ENCODE assay signal across 11 cellular contexts in the genomic region with DNA sequence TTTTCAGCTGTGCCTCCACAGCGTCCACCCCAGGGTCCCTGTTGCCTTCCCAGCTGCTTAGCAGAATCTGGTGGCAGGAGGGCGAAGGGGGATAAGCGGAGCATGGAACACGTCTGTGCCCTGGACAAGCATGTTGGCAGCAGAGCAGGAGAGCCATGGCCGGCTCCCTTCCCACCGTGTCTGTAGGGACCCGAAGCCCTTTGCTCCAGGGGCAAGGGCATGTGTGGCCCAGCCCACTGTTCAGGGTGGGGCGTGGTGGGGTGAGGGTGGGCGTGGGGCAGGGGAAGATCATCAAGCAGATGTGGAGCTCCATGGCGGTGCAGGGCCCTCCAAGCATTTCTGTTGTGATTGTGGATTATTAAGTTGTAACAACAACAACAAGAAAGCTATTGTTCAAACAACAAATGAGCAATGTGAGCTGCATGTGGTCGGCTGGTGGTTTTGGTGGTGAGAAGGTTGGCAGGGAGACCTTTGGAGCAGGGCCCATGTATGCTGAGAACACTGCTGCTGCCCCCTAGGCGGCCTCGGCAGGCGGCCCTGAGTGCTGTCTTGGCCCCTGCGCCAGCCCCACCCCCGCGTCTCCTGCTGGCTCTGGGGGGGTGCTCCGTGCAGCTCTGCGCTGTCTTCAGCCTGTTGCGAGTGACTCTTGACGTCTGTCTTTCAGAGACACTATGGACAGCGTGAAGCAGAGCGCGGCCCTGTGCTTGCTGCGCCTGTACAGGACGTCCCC. TPM values are rescaled to one million over a fixed set of nuclear protein-coding genes. Genes with fewer than 3 reads are reported as not detected.
DNase-seq lines count a peak whose midpoint lies in the region; ATAC-seq lines count a peak whose summit lies in the region.
"Had no signal": no experiment of that assay in that cellular context is flagged by ENCODE, and none has a peak within 500 bp of the region (broad histone marks: within the 10 kb centered on the region; RNA-seq: fewer than 3 reads in every experiment).

No MANE protein-coding gene starts in this region.

- CTCF ChIA-PET in activated CD4-positive, alpha-beta memory T cell treated with anti-CD3 and anti-CD28 coated beads, Interleukin-2, amount 10 ng/mL, durations not matched to agents 7 days and 5 days (lab: Charles Lee), result interaction anchor here (0.9 to 1.2 kb wide), 2 partner anchors 46 to 75 kb away, joined by 3 to 4 read pairs; no protein-coding TSS in a partner anchor
- CTCF ChIA-PET in activated CD4-positive, alpha-beta memory T cell treated with anti-CD3 and anti-CD28 coated beads for 36 hours (lab: Charles Lee), result no interaction called here
- CTCF ChIA-PET in T-cell (lab: Charles Lee), result no interaction called here

- DNase-seq in activated CD4-positive, alpha-beta memory T cell treated with anti-CD3 and anti-CD28 coated beads, Interleukin-2, amount 10 ng/mL, durations not matched to agents 7 days and 5 days, result peak; percentile 28
- DNase-seq in activated CD4-positive, alpha-beta memory T cell treated with anti-CD3 and anti-CD28 coated beads for 36 hours, result no peak
- DNase-seq in T-cell (no peak), foreskin melanocyte (peak; percentile 94), NCI-H1092 treated with DMSO at 0.1 percent for 48 hours (lab: John Stamatoyannopoulos, UW) (no peak), DMS114 treated with DMSO at 0.1 percent for 48 hours (lab: John Stamatoyannopoulos, UW; ENCODE audit: unreplicated experiment) (no peak)
- DNase-seq in stimulated activated CD8-positive, alpha-beta memory T cell treated with anti-CD3 and anti-CD28 coated beads, Interleukin-4, amount 100 ng/mL, for 48 hours, result peak; percentile 32
- DNase-seq: naive B cell, upper lobe of right lung had no signal

- POLR2A ChIA-PET in activated CD4-positive, alpha-beta memory T cell treated with anti-CD3 and anti-CD28 coated beads, Interleukin-2, amount 10 ng/mL, durations not matched to agents 7 days and 5 days (lab: Charles Lee), result no interaction called here
- POLR2A ChIA-PET in activated CD4-positive, alpha-beta memory T cell treated with anti-CD3 and anti-CD28 coated beads for 36 hours (lab: Charles Lee), result no interaction called here
- POLR2A ChIA-PET in T-cell (lab: Charles Lee), result no interaction called here

- peaks cover 16% of the 10 kb centered on the region for H3K4me1 Mint-ChIP-seq in activated CD4-positive, alpha-beta memory T cell treated with anti-CD3 and anti-CD28 coated beads, Interleukin-2, amount 10 ng/mL, durations not matched to agents 7 days and 5 days
- peaks cover 3% of the 10 kb centered on the region for H3K4me1 Mint-ChIP-seq in activated CD4-positive, alpha-beta memory T cell treated with anti-CD3 and anti-CD28 coated beads for 36 hours (ENCODE audit: low read depth)
- H3K4me1 Mint-ChIP-seq in T-cell, result peaks cover 10 to 21% (median 15%) of the 10 kb centered on the region in 3 donors

- H3K27ac Mint-ChIP-seq in activated CD4-positive, alpha-beta memory T cell treated with anti-CD3 and anti-CD28 coated beads, Interleukin-2, amount 10 ng/mL, durations not matched to agents 7 days and 5 days, result no peak overlapping the region
- no peak overlapping the region for H3K27ac Mint-ChIP-seq in activated CD4-positive, alpha-beta memory T cell treated with anti-CD3 and anti-CD28 coated beads for 36 hours
- H3K27ac Mint-ChIP-seq in T-cell, result no peak overlapping the region

- peak in 3 of 4 experiments; percentile 20 to 39 (median 36) for ATAC-seq in T-cell (replicated peaks in 1 of 4)
- no peak for ATAC-seq in HG02938 (IDR thresholded peaks at IDR 0.05; ENCODE audit: unreplicated experiment)
- ATAC-seq: upper lobe of right lung had no signal

- no peaks in the 10 kb centered on the region for H3K9me3 Mint-ChIP-seq in activated CD4-positive, alpha-beta memory T cell treated with anti-CD3 and anti-CD28 coated beads, Interleukin-2, amount 10 ng/mL, durations not matched to agents 7 days and 5 days
- H3K9me3 Mint-ChIP-seq in activated CD4-positive, alpha-beta memory T cell treated with anti-CD3 and anti-CD28 coated beads for 36 hours, result no peaks in the 10 kb centered on the region
- H3K9me3 Mint-ChIP-seq in T-cell, result no peaks in the 10 kb centered on the region
- H3K9me3 Mint-ChIP-seq: naive B cell had no signal

- peaks cover 25% of the 10 kb centered on the region for H3K36me3 Mint-ChIP-seq in activated CD4-positive, alpha-beta memory T cell treated with anti-CD3 and anti-CD28 coated beads, Interleukin-2, amount 10 ng/mL, durations not matched to agents 7 days and 5 days (ENCODE audit: low read depth)
- peaks cover 9% of the 10 kb centered on the region for H3K36me3 Mint-ChIP-seq in activated CD4-positive, alpha-beta memory T cell treated with anti-CD3 and anti-CD28 coated beads for 36 hours
- H3K36me3 Mint-ChIP-seq in T-cell, result peaks cover 24% of the 10 kb centered on the region

- intact Hi-C loops in activated CD4-positive, alpha-beta memory T cell treated with anti-CD3 and anti-CD28 coated beads for 36 hours (cut with micrococcal nuclease), result no loop called here

- H3K4me3 Mint-ChIP-seq in activated CD4-positive, alpha-beta memory T cell treated with anti-CD3 and anti-CD28 coated beads, Interleukin-2, amount 10 ng/mL, durations not matched to agents 7 days and 5 days, result no peak overlapping the region
- no peak overlapping the region for H3K4me3 Mint-ChIP-seq in activated CD4-positive, alpha-beta memory T cell treated with anti-CD3 and anti-CD28 coated beads for 36 hours
- H3K4me3 Mint-ChIP-seq in T-cell, result no peak overlapping the region
- H3K4me3 Mint-ChIP-seq: naive B cell had no signal

- no peaks in the 10 kb centered on the region for H3K27me3 Mint-ChIP-seq in activated CD4-positive, alpha-beta memory T cell treated with anti-CD3 and anti-CD28 coated beads, Interleukin-2, amount 10 ng/mL, durations not matched to agents 7 days and 5 days
- no peaks in the 10 kb centered on the region for H3K27me3 Mint-ChIP-seq in activated CD4-positive, alpha-beta memory T cell treated with anti-CD3 and anti-CD28 coated beads for 36 hours
- no peaks in the 10 kb centered on the region for H3K27me3 Mint-ChIP-seq in T-cell
- H3K27me3 Mint-ChIP-seq: naive B cell had no signal

RNA-seq across cellular contexts. Expression of a gene that starts 50.9 kb away (rescaled TPM):
- total RNA-seq in activated CD4-positive, alpha-beta memory T cell treated with anti-CD3 and anti-CD28 coated beads, Interleukin-2, amount 10 ng/mL, durations not matched to agents 7 days and 5 days, result 10 to 100 TPM; 50.5 to 51.1 TPM
- 10 to 100 TPM; 42.8 to 44.1 TPM for total RNA-seq in activated CD4-positive, alpha-beta memory T cell treated with anti-CD3 and anti-CD28 coated beads for 36 hours
- total RNA-seq in T-cell, result 10 to 100 TPM; 59.6 to 85.3 (median 70.8) TPM

RNA-seq across cellular contexts. Expression of a gene that starts 59.9 kb away (rescaled TPM):
- not detected for total RNA-seq in activated CD4-positive, alpha-beta memory T cell treated with anti-CD3 and anti-CD28 coated beads, Interleukin-2, amount 10 ng/mL, durations not matched to agents 7 days and 5 days
- not detected for total RNA-seq in activated CD4-positive, alpha-beta memory T cell treated with anti-CD3 and anti-CD28 coated beads for 36 hours
- total RNA-seq in T-cell, result under 1 TPM in 3 of 5 donors, not detected in 2; 0.09 to 0.30 (median 0.23) TPM
- total RNA-seq: hepatocyte, upper lobe of right lung had no signal

Comparison
In these comparisons a context has a peak if more than half of its experiments do, and no peak if none do; other contexts are left out.
1. DNase-seq: peak in activated CD4-positive, alpha-beta memory T cell treated with anti-CD3 and anti-CD28 coated beads, Interleukin-2, amount 10 ng/mL, durations not matched to agents 7 days and 5 days (single experiment), foreskin melanocyte (single experiment) and stimulated activated CD8-positive, alpha-beta memory T cell treated with anti-CD3 and anti-CD28 coated beads, Interleukin-4, amount 100 ng/mL, for 48 hours (single experiment); none in activated CD4-positive, alpha-beta memory T cell treated with anti-CD3 and anti-CD28 coated beads for 36 hours (single experiment), T-cell (0 of 34), NCI-H1092 treated with DMSO at 0.1 percent for 48 hours (single experiment) and DMS114 treated with DMSO at 0.1 percent for 48 hours (single experiment).